In the genomic region with DNA sequence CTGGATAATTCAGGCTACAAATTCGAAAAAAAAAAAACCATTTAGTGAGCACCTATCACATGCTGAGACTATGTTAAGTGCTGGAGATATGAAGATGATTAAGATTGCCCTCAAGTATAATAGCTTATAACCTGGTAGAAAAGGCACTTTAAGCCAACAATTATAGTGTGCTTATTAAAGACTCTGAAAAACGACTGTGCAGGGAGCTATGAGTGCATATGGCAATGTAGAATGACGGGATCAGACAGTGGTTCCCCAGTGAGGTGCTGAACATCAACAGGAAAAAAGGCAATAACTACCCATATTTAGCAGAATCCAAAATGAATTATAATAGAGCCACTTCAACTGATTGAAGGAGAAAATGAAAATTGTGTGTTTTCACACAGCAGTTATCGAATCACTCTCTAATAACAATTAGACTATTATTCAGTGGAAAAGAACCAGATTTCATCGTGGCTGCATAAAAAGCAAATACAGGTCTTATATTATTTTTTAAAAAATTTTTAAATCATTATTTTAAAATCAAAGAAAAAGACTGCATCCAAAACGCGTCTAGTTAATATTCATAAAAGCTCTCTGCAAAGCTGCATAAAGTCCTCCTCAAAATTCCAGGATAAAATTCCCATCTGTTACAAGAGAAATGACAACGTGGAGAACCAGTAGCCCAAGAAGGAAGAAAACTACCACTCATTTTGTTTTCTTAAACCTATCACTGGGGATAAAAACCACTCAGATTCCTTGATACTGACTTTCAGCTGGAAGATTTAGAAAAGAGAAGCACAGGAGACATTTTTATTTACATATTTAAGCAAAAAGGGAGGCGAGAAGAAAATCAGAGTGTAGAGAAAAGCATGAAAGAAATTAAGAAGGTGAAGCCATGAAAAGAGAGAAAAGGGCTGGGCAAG, we compare ENCODE assay signal across 8 cellular contexts. TPM values are rescaled to one million over a fixed set of nuclear protein-coding genes. Genes with fewer than 3 reads are reported as not detected.
DNase-seq lines count a peak whose midpoint lies in the region; ATAC-seq and TF ChIP-seq lines count a peak whose summit lies in the region.

No MANE protein-coding gene starts in this region.

- peak overlapping the region; percentile 74 for H3K4me2 ChIP-seq in hepatocyte

- no peak for ATAC-seq in activated CD8-positive, alpha-beta memory T cell treated with anti-CD3 and anti-CD28 coated beads, Interleukin-2, amount 10 ng/mL, durations not matched to agents 7 days and 5 days
- ATAC-seq in stimulated activated effector memory CD8-positive, alpha-beta T cell treated with anti-CD3 and anti-CD28 coated beads, Interleukin-12 subunit alpha, Interleukin-12 subunit beta, amount 100 ng/mL, for 72 hours, result no peak
- ATAC-seq in HG03139 (IDR thresholded peaks at IDR 0.05; ENCODE audit: unreplicated experiment), result no peak

- peak overlapping the region; percentile 97 for H3K27ac Mint-ChIP-seq in activated CD8-positive, alpha-beta memory T cell treated with anti-CD3 and anti-CD28 coated beads, Interleukin-2, amount 10 ng/mL, durations not matched to agents 7 days and 5 days
- peak overlapping the region; percentile 100 for H3K27ac Mint-ChIP-seq in stimulated activated effector memory CD8-positive, alpha-beta T cell treated with anti-CD3 and anti-CD28 coated beads, Interleukin-12 subunit alpha, Interleukin-12 subunit beta, amount 100 ng/mL, for 72 hours

- H3K36me3 ChIP-seq in WERI-Rb-1 (no peaks in the 10 kb centered on the region), hepatocyte (replicated peaks; ENCODE audit: insufficient read depth, low read depth) (no peaks in the 10 kb centered on the region)

- H3K36me3 Mint-ChIP-seq in activated CD8-positive, alpha-beta memory T cell treated with anti-CD3 and anti-CD28 coated beads, Interleukin-2, amount 10 ng/mL, durations not matched to agents 7 days and 5 days, result peaks cover 11% of the 10 kb centered on the region
- peaks cover 7% of the 10 kb centered on the region for H3K36me3 Mint-ChIP-seq in stimulated activated effector memory CD8-positive, alpha-beta T cell treated with anti-CD3 and anti-CD28 coated beads, Interleukin-12 subunit alpha, Interleukin-12 subunit beta, amount 100 ng/mL, for 72 hours

- no peaks in the 10 kb centered on the region for H3K9me2 ChIP-seq in hepatocyte (replicated peaks; ENCODE audit: insufficient read depth)

- peak overlapping the region; percentile 88 for H3K4me3 ChIP-seq in WERI-Rb-1 (ENCODE audit: low read depth, low read length)
- peak overlapping the region; percentile 82 for H3K4me3 ChIP-seq in hepatocyte

- H3K79me2 ChIP-seq in hepatocyte, result peaks cover 61% of the 10 kb centered on the region

- 46% methylated on average over 9 of the region's 9 CpGs for WGBS in hepatocyte (ENCODE audit: low lambda C conversion rate, missing lambda C conversion rate)

- CTCF ChIA-PET in activated CD8-positive, alpha-beta memory T cell treated with anti-CD3 and anti-CD28 coated beads, Interleukin-2, amount 10 ng/mL, durations not matched to agents 7 days and 5 days (lab: Charles Lee), result interaction anchor here (1.5 to 1.8 kb wide), 2 partner anchors 420 to 471 kb away, joined by 4 to 5 read pairs; a partner anchor contains a TSS

- H3K27ac ChIP-seq in WERI-Rb-1 (peak overlapping the region; percentile 80; the same call in 1 of the 2 replicates), hepatocyte (peak overlapping the region; percentile 99)

- peaks cover 29% of the 10 kb centered on the region for H3K4me1 Mint-ChIP-seq in activated CD8-positive, alpha-beta memory T cell treated with anti-CD3 and anti-CD28 coated beads, Interleukin-2, amount 10 ng/mL, durations not matched to agents 7 days and 5 days
- peaks cover 28% of the 10 kb centered on the region for H3K4me1 Mint-ChIP-seq in stimulated activated effector memory CD8-positive, alpha-beta T cell treated with anti-CD3 and anti-CD28 coated beads, Interleukin-12 subunit alpha, Interleukin-12 subunit beta, amount 100 ng/mL, for 72 hours

- H3K9me3 ChIP-seq in WERI-Rb-1 (ENCODE audit: severe bottlenecking) (no peaks in the 10 kb centered on the region), hepatocyte (ENCODE audit: low read depth) (no peaks in the 10 kb centered on the region)

- peaks cover 3% of the 10 kb centered on the region for H3K4me1 ChIP-seq in hepatocyte (ENCODE audit: insufficient read depth)

- H3K27me3 ChIP-seq in WERI-Rb-1 (ENCODE audit: insufficient read depth, low read depth, severe bottlenecking), result no peaks in the 10 kb centered on the region
- no peaks in the 10 kb centered on the region for H3K27me3 ChIP-seq in hepatocyte

- H3K27me3 Mint-ChIP-seq in activated CD8-positive, alpha-beta memory T cell treated with anti-CD3 and anti-CD28 coated beads, Interleukin-2, amount 10 ng/mL, durations not matched to agents 7 days and 5 days, result peaks cover 4% of the 10 kb centered on the region

- H4K20me1 ChIP-seq in hepatocyte (ENCODE audit: insufficient read depth, poor library complexity, severe bottlenecking), result no peaks in the 10 kb centered on the region

- no peak for DNase-seq in activated CD8-positive, alpha-beta memory T cell treated with anti-CD3 and anti-CD28 coated beads, Interleukin-2, amount 10 ng/mL, durations not matched to agents 7 days and 5 days
- no peak for DNase-seq in activated CD8-positive, alpha-beta memory T cell treated with anti-CD3 and anti-CD28 coated beads for 24 hours
- DNase-seq in WERI-Rb-1 (no peak), hepatocyte (ENCODE audit: low spot score) (no peak), NCI-H2196 (lab: John Stamatoyannopoulos, UW; ENCODE audit: unreplicated experiment) (no peak), NCI-H2029 (lab: John Stamatoyannopoulos, UW) (no peak)
- no peak for DNase-seq in stimulated activated effector memory CD8-positive, alpha-beta T cell treated with anti-CD3 and anti-CD28 coated beads, Interleukin-12 subunit alpha, Interleukin-12 subunit beta, amount 100 ng/mL, for 72 hours (ENCODE audit: low spot score in 2 of 2)

- no peaks in the 10 kb centered on the region for H3K9me3 Mint-ChIP-seq in activated CD8-positive, alpha-beta memory T cell treated with anti-CD3 and anti-CD28 coated beads, Interleukin-2, amount 10 ng/mL, durations not matched to agents 7 days and 5 days (ENCODE audit: low read depth)
- H3K9me3 Mint-ChIP-seq in stimulated activated effector memory CD8-positive, alpha-beta T cell treated with anti-CD3 and anti-CD28 coated beads, Interleukin-12 subunit alpha, Interleukin-12 subunit beta, amount 100 ng/mL, for 72 hours, result no peaks in the 10 kb centered on the region

- peak overlapping the region; percentile 100 for H3K4me3 Mint-ChIP-seq in activated CD8-positive, alpha-beta memory T cell treated with anti-CD3 and anti-CD28 coated beads, Interleukin-2, amount 10 ng/mL, durations not matched to agents 7 days and 5 days
- peak overlapping the region; percentile 100 for H3K4me3 Mint-ChIP-seq in stimulated activated effector memory CD8-positive, alpha-beta T cell treated with anti-CD3 and anti-CD28 coated beads, Interleukin-12 subunit alpha, Interleukin-12 subunit beta, amount 100 ng/mL, for 72 hours

- peak overlapping the region; percentile 79 for H2AFZ ChIP-seq in hepatocyte

- TF ChIP-seq CTCF in WERI-Rb-1 (IDR thresholded peaks at IDR 0.05; ENCODE audit: low read depth, low read length) (no peak), hepatocyte (IDR thresholded peaks at IDR 0.05; ENCODE audit: poor library complexity) (no peak)

RNA-seq across cellular contexts. Expression of a gene that starts 1.1 kb away (rescaled TPM):
- total RNA-seq in activated CD8-positive, alpha-beta memory T cell treated with anti-CD3 and anti-CD28 coated beads, Interleukin-2, amount 10 ng/mL, durations not matched to agents 7 days and 5 days, result 10 to 100 TPM; 24.3 to 32.0 TPM
- total RNA-seq in hepatocyte, result 26.4 and 36.6 TPM in 2 replicates
- 20.6 and 22.9 TPM in 2 replicates for polyA plus RNA-seq in hepatocyte
